In the genomic region with DNA sequence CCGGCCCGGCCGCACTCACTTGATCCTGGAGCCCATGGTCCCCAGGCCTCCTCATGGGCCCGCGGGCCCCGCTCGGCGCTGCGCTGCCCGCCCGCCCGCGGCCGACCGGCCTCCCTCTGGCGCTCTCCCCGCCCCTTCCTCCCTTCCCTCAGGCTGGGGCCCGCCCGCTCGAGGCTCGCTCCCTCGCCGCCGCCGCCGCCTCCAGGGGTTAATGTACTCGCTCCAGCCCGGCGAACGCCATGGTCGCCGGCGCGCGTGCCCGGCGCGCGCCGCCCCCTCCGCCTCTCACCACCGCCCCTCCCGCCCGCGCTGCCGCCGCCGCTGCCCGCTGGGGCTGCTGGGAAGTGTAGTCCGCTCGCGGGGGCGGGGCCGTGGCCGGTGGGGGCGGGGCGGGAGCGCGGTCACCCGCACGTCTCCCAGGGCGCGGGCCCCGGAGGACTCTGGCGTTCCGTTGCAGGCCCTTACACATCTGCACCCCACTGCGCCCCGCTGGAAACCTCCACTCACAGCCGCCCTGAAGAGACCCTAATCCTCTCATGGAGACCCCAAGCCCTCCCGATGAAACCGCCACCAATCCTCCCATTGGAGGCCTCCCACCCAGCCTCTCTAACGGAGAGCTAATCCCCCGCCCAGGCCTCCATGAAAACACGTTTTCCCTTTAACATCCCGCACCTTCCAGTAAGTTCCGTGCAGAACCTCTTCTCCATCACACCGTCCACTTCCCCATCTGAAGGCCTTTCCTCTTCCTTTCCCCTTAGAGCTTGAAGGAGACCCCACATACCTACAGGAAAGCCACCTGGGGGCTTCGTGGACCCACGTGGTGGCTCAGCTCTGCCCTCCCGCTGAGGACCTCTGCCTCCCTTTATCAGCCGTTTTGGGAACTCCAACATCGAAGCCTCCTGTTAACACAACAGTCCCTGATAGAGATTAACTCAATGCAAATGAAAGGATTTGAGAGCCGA, we compare ENCODE assay signal across 8 cellular contexts. TPM values are rescaled to one million over a fixed set of nuclear protein-coding genes. Genes with fewer than 3 reads are reported as not detected.
DNase-seq lines count a peak whose midpoint lies in the region; FAIRE-seq and TF ChIP-seq lines count a peak whose summit lies in the region.

Gene DENND1A, minus strand, starts transcription at position 257 of the 962 bp plus-strand sequence. Its CDS starts 221 bp downstream, at position 36.

- dilution Hi-C loops in endothelial cell of umbilical vein (cut with MboI; ENCODE audit: extremely low pct_ligation_motif_present, low sequenced_read_pairs), result no loop called here

- intact Hi-C loops in endothelial cell of umbilical vein (cut with micrococcal nuclease), result loop anchor here (2.0 to 10.0 kb wide), 3 partner anchors 82 to 385 kb away; partner anchors contain the start of gene LHX2

- H3K27me3 ChIP-seq in NT2/D1 (ENCODE audit: insufficient read depth, insufficient read length) (peaks cover 4% of the 10 kb centered on the region), endothelial cell of umbilical vein (ENCODE audit: control insufficient read depth in 2 of 2, insufficient read depth in 2 of 2, low read length in 2 of 2) (no peaks in the 10 kb centered on the region)

- BruUV-seq in endothelial cell of umbilical vein (replicated peaks; lab: Mats Ljungman, UMichigan), result no TSS peak

- H3K4me1 ChIP-seq in NT2/D1 (ENCODE audit: insufficient read depth, insufficient read length), result peaks cover 9% of the 10 kb centered on the region
- peaks cover 13% of the 10 kb centered on the region for H3K4me1 ChIP-seq in endothelial cell of umbilical vein (ENCODE audit: control insufficient read depth, extremely low read depth, insufficient read depth, low read length)

- peak within 1 kb of the TSS; percentile 77 for H3K9ac ChIP-seq in NT2/D1 (ENCODE audit: insufficient read length, low read depth)
- H3K9ac ChIP-seq in endothelial cell of umbilical vein (replicated peaks; ENCODE audit: extremely low read depth, insufficient read depth, low read length), result peak within 1 kb of the TSS; percentile 62

- peak within 1 kb of the TSS; percentile 99 for H3K4me2 ChIP-seq in endothelial cell of umbilical vein (ENCODE audit: insufficient read depth, low read length)

- H3K9me1 ChIP-seq in endothelial cell of umbilical vein (replicated peaks; ENCODE audit: control insufficient read depth, extremely low read depth, insufficient read depth, low read length), result no peaks in the 10 kb centered on the region

- no peaks in the 10 kb centered on the region for H4K20me1 ChIP-seq in endothelial cell of umbilical vein (replicated peaks; ENCODE audit: control insufficient read depth, extremely low read depth, insufficient read depth, low read length)

- no peak for TF ChIP-seq POLR2A in endothelial cell of umbilical vein (IDR thresholded peaks at IDR 0.05; ENCODE audit: low read depth, low read length)

- H3K9me3 ChIP-seq in NT2/D1 (ENCODE audit: insufficient read depth, low read length), result no peaks in the 10 kb centered on the region
- no peaks in the 10 kb centered on the region for H3K9me3 ChIP-seq in endothelial cell of umbilical vein (replicated peaks; ENCODE audit: control insufficient read depth, insufficient read depth, low read length)

- no peak within 1 kb of the TSS for H3K27ac ChIP-seq in endothelial cell of umbilical vein (ENCODE audit: insufficient read depth, low read depth, low read length)

- no peaks in the 10 kb centered on the region for H3K36me3 ChIP-seq in NT2/D1 (ENCODE audit: insufficient read depth, insufficient read length, low read length)
- no peaks in the 10 kb centered on the region for H3K36me3 ChIP-seq in endothelial cell of umbilical vein (ENCODE audit: control insufficient read depth in 2 of 2, extremely low read depth in 1 of 2, insufficient read depth in 2 of 2, low read length in 2 of 2)

- peak within 1 kb of the TSS; percentile 64 for H3K4me3 ChIP-seq in NT2/D1 (ENCODE audit: insufficient read length, low read depth)
- peak within 1 kb of the TSS; percentile 50 to 87 (median 87) for H3K4me3 ChIP-seq in endothelial cell of umbilical vein (replicated peaks in 1 of 3; ENCODE audit: insufficient read depth in 1 of 3, low read depth in 1 of 3, low read length in 3 of 3)

- peak; percentile 87 for FAIRE-seq in endothelial cell of umbilical vein (lab: Jason Lieb, UNC)

- TF ChIP-seq CTCF in GM20000 (IDR thresholded peaks at IDR 0.05; ENCODE audit: extremely low read depth, missing control alignments) (no peak), endothelial cell of umbilical vein (IDR thresholded peaks at IDR 0.05; ENCODE audit: extremely low read depth in 1 of 2, insufficient read depth in 1 of 2, low read depth in 1 of 2, low read length in 2 of 2) (no peak)

- peak within 1 kb of the TSS; percentile 96 for H2AFZ ChIP-seq in endothelial cell of umbilical vein (ENCODE audit: low read depth, low read length)

- POLR2A ChIA-PET in endothelial cell of umbilical vein (lab: Charles Lee), result no interaction called here

- CTCF ChIA-PET in endothelial cell of umbilical vein (lab: Charles Lee), result no interaction called here

- H3K79me2 ChIP-seq in endothelial cell of umbilical vein (ENCODE audit: control insufficient read depth, insufficient read depth, low read length), result peaks cover 13% of the 10 kb centered on the region

- peak; percentile 64 for DNase-seq in CMK (ENCODE audit: low read depth)
- peak; percentile 99 for DNase-seq in GM20000 (ENCODE audit: low spot score)
- peak; percentile 87 for DNase-seq in HT-29 (ENCODE audit: low spot score)
- peak; percentile 81 for DNase-seq in NT2/D1 (ENCODE audit: low read depth, low spot score)
- DNase-seq in activated CD8-positive, alpha-beta memory T cell treated with anti-CD3 and anti-CD28 coated beads, Interleukin-2, amount 50 U/mL, for 4 hours, result peak; percentile 89
- peak; percentile 92 for DNase-seq in endothelial cell of umbilical vein (ENCODE audit: low read depth, low spot score)
- DNase-seq in middle frontal gyrus (ENCODE audit: extremely low spot score, low spot score), result peak; percentile 53
- DNase-seq in stimulated activated CD8-positive, alpha-beta memory T cell treated with anti-CD3 and anti-CD28 coated beads, Interleukin-2, amount 100 ng/mL, for 1 hour (ENCODE audit: low read depth in 2 of 2), result peak; percentile 75 to 81

TF ChIP-seq in endothelial cell of umbilical vein, 7 proteins besides CTCF, POLR2A, EP300 and RAD21:
- TF ChIP-seq GATA2 (IDR thresholded peaks at IDR 0.05; ENCODE audit: insufficient read depth, insufficient read length, low read depth, low read length) (no peak), MAX (IDR thresholded peaks at IDR 0.05; ENCODE audit: insufficient read depth, insufficient read length) (no peak), EZH2 (IDR thresholded peaks at IDR 0.05; ENCODE audit: borderline replicate concordance, low read depth, low read length, severe bottlenecking) (no peak), FOS (IDR thresholded peaks at IDR 0.05; ENCODE audit: borderline replicate concordance, insufficient read depth, low read length) (no peak), POLR2AphosphoS5 (IDR thresholded peaks at IDR 0.05; ENCODE audit: insufficient read depth, low read depth, low read length) (peak; percentile 64), JUN (IDR thresholded peaks at IDR 0.05; ENCODE audit: borderline replicate concordance, insufficient read depth, insufficient read length, low read depth) (no peak)

RNA-seq across cellular contexts. Expression of gene DENND1A, which starts in this region (rescaled TPM):
- total RNA-seq in HT-29 (2014; rRNA removed; shearing (Covaris generic)), result 17.9 and 18.8 TPM in 2 replicates
- 15.7 and 18.5 TPM in 2 replicates for total RNA-seq in endothelial cell of umbilical vein
- polyA plus RNA-seq in endothelial cell of umbilical vein, result 23.6 and 24.5 TPM in 2 replicates
- polyA plus RNA-seq in endothelial cell of umbilical vein (2011; cell fraction: cytosol; rRNA removed), result 18.9 and 21.1 TPM in 2 replicates
- 24.8 and 26.8 TPM in 2 replicates for polyA plus RNA-seq in endothelial cell of umbilical vein (2011; cell fraction: nucleus; rRNA removed)
- 17.3 and 22.7 TPM in 2 replicates for polyA plus RNA-seq in endothelial cell of umbilical vein (2012)
- polyA minus RNA-seq in endothelial cell of umbilical vein, result 47.1 and 58.8 TPM in 2 replicates
- 41.7 TPM for polyA minus RNA-seq in endothelial cell of umbilical vein (2011; cell fraction: cytosol; rRNA and poly(A)+ RNA removed)
- 33.5 and 66.7 TPM in 2 replicates for polyA minus RNA-seq in endothelial cell of umbilical vein (2011; cell fraction: nucleus; rRNA and poly(A)+ RNA removed)
